1 cellular context compared by ENCODE assay signal in genomic region chr10:114431414-114431767, GRCh38.
TF ChIP-seq lines count a peak whose summit lies in the region.

No MANE protein-coding gene starts in this region.

TF ChIP-seq in endothelial cell of umbilical vein, 7 proteins besides CTCF, POLR2A, EP300 and RAD21 (continued from another document):
- TF ChIP-seq FOS (IDR thresholded peaks at IDR 0.05; ENCODE audit: borderline replicate concordance, insufficient read depth, low read length) (no peak), GATA2 (IDR thresholded peaks at IDR 0.05; ENCODE audit: insufficient read depth, insufficient read length, low read depth, low read length) (no peak), POLR2AphosphoS5 (IDR thresholded peaks at IDR 0.05; ENCODE audit: insufficient read depth, low read depth, low read length) (no peak), EZH2 (IDR thresholded peaks at IDR 0.05; ENCODE audit: borderline replicate concordance, low read depth, low read length, severe bottlenecking) (no peak), MAX (IDR thresholded peaks at IDR 0.05; ENCODE audit: insufficient read depth, insufficient read length) (no peak), JUN (IDR thresholded peaks at IDR 0.05; ENCODE audit: borderline replicate concordance, insufficient read depth, insufficient read length, low read depth) (no peak)
TF ChIP-seq in endothelial cell of umbilical vein: peak in this region for 0.
